Comparison of ENCODE assay signal across 6 cellular contexts in the genomic region with DNA sequence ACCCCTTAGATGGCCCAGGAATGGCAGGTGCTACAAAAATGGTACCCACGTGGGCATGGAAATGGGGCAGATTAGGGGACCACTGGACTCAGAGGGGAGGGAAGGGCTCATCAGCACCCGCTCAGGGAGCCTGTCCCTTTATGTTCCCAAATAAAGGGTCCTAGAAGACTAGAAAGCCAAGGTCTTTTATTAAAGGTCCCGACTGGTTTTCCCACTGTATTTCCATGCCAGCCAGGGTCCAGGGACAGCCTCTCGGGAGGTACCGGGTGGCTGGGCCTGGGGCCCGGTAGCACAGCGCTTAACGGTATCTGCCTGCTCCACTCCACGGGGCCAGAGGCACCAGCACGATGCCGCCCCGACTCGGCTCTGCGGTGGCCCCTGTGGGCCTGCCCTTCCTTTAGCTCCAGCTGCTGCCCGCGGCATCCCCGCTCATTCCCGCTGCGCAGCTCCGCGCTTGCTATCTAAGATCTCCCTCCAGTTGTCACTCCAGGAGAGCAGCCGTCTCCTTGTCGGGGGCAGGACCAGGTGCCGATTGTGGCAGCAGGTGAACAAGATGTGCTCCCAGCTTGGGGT. TPM values are rescaled to one million over a fixed set of nuclear protein-coding genes. Genes with fewer than 3 reads are reported as not detected.
A peak's percentile ranks its signal among the peaks of the same experiment; 100 is the strongest.
DNase-seq lines count a peak whose midpoint lies in the region; ATAC-seq, FAIRE-seq and TF ChIP-seq lines count a peak whose summit lies in the region.

No MANE protein-coding gene starts in this region.

- 92% methylated on average over 21 of the region's 24 CpGs; no CpG with 5 or more reads in 1 of the 2 experiments for WGBS in H1 (ENCODE audit: extremely low coverage in 1 of 2, insufficient coverage in 1 of 2, insufficient read length in 1 of 2, insufficient replicate concordance in 2 of 2, low coverage in 1 of 2, low lambda C conversion rate in 2 of 2, missing lambda C conversion rate in 1 of 2), 2 experiments
- WGBS in spleen, 5 donors: 84 to 92% (median 86%) methylated on average over 17 to 24 of the region's 24 CpGs

- H2AFZ ChIP-seq in H1 (ENCODE audit: low read length): no peak overlapping the region

- H3K56ac ChIP-seq in H1 (replicated peaks; ENCODE audit: insufficient read length, low read depth, low read length): no peak overlapping the region

- TF ChIP-seq EP300 in H1 (IDR thresholded peaks at IDR 0.05; ENCODE audit: borderline replicate concordance in 1 of 2, low read depth in 2 of 2, low read length in 2 of 2): no peak

- H4K91ac ChIP-seq in H1 (replicated peaks; ENCODE audit: insufficient read length, low read length): no peak overlapping the region

- no peaks in the 10 kb centered on the region for H3K27me3 ChIP-seq in H1 (replicated peaks in 1 of 4; ENCODE audit: control insufficient read depth in 3 of 4, extremely low read depth in 1 of 4, insufficient read depth in 3 of 4, low read length in 3 of 4)
- no peaks in the 10 kb centered on the region for H3K27me3 ChIP-seq in spleen (replicated peaks in 1 of 7)

- TF ChIP-seq CTCF in H1 (IDR thresholded peaks at IDR 0.05; ENCODE audit: control extremely low read depth in 1 of 3, insufficient read depth in 1 of 3, low read depth in 1 of 3, low read length in 3 of 3) (no peak), spleen (IDR thresholded peaks at IDR 0.05 in 8 of 11, conservative IDR thresholded peaks at IDR 0.05 in 3 of 11) (no peak)

- H3K79me2 ChIP-seq in H1 (ENCODE audit: control insufficient read depth in 1 of 2, insufficient read depth in 2 of 2, low read length in 2 of 2): peaks cover 0 to 9% of the 10 kb centered on the region in 2 experiments; a peak in 1 of 4 replicates

- no peak overlapping the region for H3K18ac ChIP-seq in H1 (ENCODE audit: extremely low read depth, low read length)

- no peak overlapping the region for H3K14ac ChIP-seq in H1 (ENCODE audit: insufficient read length)

- peak overlapping the region; percentile 4; the same call in 1 of the 2 replicates for H4K8ac ChIP-seq in H1 (ENCODE audit: extremely low read depth, insufficient read depth, low read length)

- H3K9ac ChIP-seq in H1 (replicated peaks in 1 of 4; ENCODE audit: extremely low read depth in 1 of 4, low read depth in 3 of 4, low read length in 3 of 4): no peak overlapping the region

- FAIRE-seq in H1 (lab: Jason Lieb, UNC): no peak

- CTCF ChIA-PET in H1 (lab: Charles Lee; ENCODE audit: partially characterized antibody): interaction anchor here (0.6 to 12.9 kb wide), 22 partner anchors 8 to 172 kb away, joined by 3 to 239 read pairs (median 6); a partner anchor contains a TSS

- H3K9me3 ChIP-seq in H1 (ENCODE audit: insufficient read depth in 2 of 2, low read depth in 1 of 2, low read length in 1 of 2) (no peaks in the 10 kb centered on the region), spleen (no peaks in the 10 kb centered on the region)

- H3K36me3 ChIP-seq in H1 (ENCODE audit: control insufficient read depth in 2 of 4, insufficient read depth in 4 of 4, low read length in 3 of 4) (peaks cover 0 to 11% (median 9%) of the 10 kb centered on the region in 4 experiments; a peak in 6 of 8 replicates), spleen (peaks cover 0 to 34% (median 22%) of the 10 kb centered on the region in 6 donors)

- H3K4me3 ChIP-seq in H1 (ENCODE audit: extremely low read depth in 1 of 4, insufficient read depth in 2 of 4, low read depth in 3 of 4, low read length in 4 of 4): peak overlapping the region; percentile 69 to 95 (median 74); a peak in 6 of 8 replicates
- peak overlapping the region in 6 of 8 donors; percentile 61 to 96 (median 90) for H3K4me3 ChIP-seq in spleen

- H2AK5ac ChIP-seq in H1 (ENCODE audit: low read depth, low read length): no peak overlapping the region

- intact Hi-C loops in spleen (cut with DNase I; ENCODE audit: low total_unique reads): no loop called here

- H3K23me2 ChIP-seq in H1 (ENCODE audit: low read depth, low read length): peaks cover 3% of the 10 kb centered on the region; the same call in 1 of the 2 replicates

- no peak overlapping the region for H2BK15ac ChIP-seq in H1 (ENCODE audit: low read length)

- peak; percentile 53 for DNase-seq in NCI-H2227 (lab: John Stamatoyannopoulos, UW; ENCODE audit: unreplicated experiment)
- DNase-seq in NCI-H2227 treated with DMSO at 0.1 percent for 48 hours (lab: John Stamatoyannopoulos, UW): no peak
- DNase-seq in H1 (ENCODE audit: low read depth in 1 of 2, low spot score in 2 of 2): no peak
- DNase-seq in spleen: peak; percentile 79
- no peak for DNase-seq in NCI-H774 (lab: John Stamatoyannopoulos, UW)

- TF ChIP-seq POLR2A in H1 (IDR thresholded peaks at IDR 0.05; ENCODE audit: control extremely low read depth in 1 of 2, low read depth in 2 of 2, low read length in 2 of 2) (no peak; a peak in 1 of 3 replicates), spleen (IDR thresholded peaks at IDR 0.05) (no peak)

- no peak for ATAC-seq in HG03280 (IDR thresholded peaks at IDR 0.05; ENCODE audit: unreplicated experiment)

- no peak overlapping the region for H4K5ac ChIP-seq in H1 (ENCODE audit: insufficient read length, low read depth, low read length)

- H4K20me1 ChIP-seq in H1 (replicated peaks in 1 of 2; ENCODE audit: control insufficient read depth in 1 of 2, insufficient read depth in 2 of 2, low read length in 2 of 2): peaks cover 8 to 11% of the 10 kb centered on the region in 2 experiments

- H2BK12ac ChIP-seq in H1 (ENCODE audit: low read depth, low read length): no peak overlapping the region

- no peaks in the 10 kb centered on the region; the same call in 1 of the 2 replicates for H3K79me1 ChIP-seq in H1 (ENCODE audit: low read depth, low read length)

- POLR2A ChIA-PET in H1 (lab: Charles Lee; ENCODE audit: partially characterized antibody): interaction anchor here (0.6 to 13.9 kb wide), 21 partner anchors 13 to 1434 kb away, joined by 3 to 134 read pairs (median 5); a partner anchor contains a TSS

- H2BK20ac ChIP-seq in H1 (ENCODE audit: low read length): no peak overlapping the region

- no peak overlapping the region for H3K4ac ChIP-seq in H1 (replicated peaks; ENCODE audit: insufficient read length, low read depth, low read length)

- no peak overlapping the region for H3K23ac ChIP-seq in H1 (ENCODE audit: insufficient read length)

- no peak for TF ChIP-seq RAD21 in H1 (IDR thresholded peaks at IDR 0.05 in 1 of 2, conservative IDR thresholded peaks at IDR 0.05 in 1 of 2; ENCODE audit: low read depth in 2 of 2, low read length in 2 of 2)

- H3K27ac ChIP-seq in H1 (ENCODE audit: low read depth, low read length): no peak overlapping the region
- H3K27ac ChIP-seq in spleen: peak overlapping the region in 7 of 8 donors; percentile 88 to 96 (median 94)

- peak overlapping the region; percentile 46 to 80 for H3K4me2 ChIP-seq in H1 (ENCODE audit: insufficient read depth in 1 of 2, low read depth in 2 of 2, low read length in 2 of 2)

- H2BK120ac ChIP-seq in H1 (replicated peaks; ENCODE audit: low read depth, low read length): no peak overlapping the region

- no peak overlapping the region for H2BK5ac ChIP-seq in H1 (ENCODE audit: low read depth, low read length)

- peaks cover 0 to 8% (median 4%) of the 10 kb centered on the region in 4 experiments; a peak in 5 of 7 replicates for H3K4me1 ChIP-seq in H1 (replicated peaks in 1 of 4; ENCODE audit: control insufficient read depth in 3 of 4, insufficient read depth in 4 of 4, low read length in 3 of 4)
- H3K4me1 ChIP-seq in spleen: peaks cover 22 to 61% (median 41%) of the 10 kb centered on the region in 6 donors

RNA-seq across cellular contexts. Expression of a gene that starts 1.4 kb away (rescaled TPM):
- total RNA-seq in H1 (2021; fragmentation: NEBNext Ultra II Directional; extraction: Animal tissue kit (Norgen Biotek cat#: 25700)): 52.1 and 66.9 TPM in 2 replicates
- polyA plus RNA-seq in H1 (2011; rRNA removed) (66.4 and 98.6 TPM in 2 replicates), spleen (100 to 1,000 TPM; 105 to 145 (median 139) TPM)
- polyA plus RNA-seq in H1 (2011; cell fraction: cytosol; rRNA removed): 92.6 TPM
- 145 TPM for polyA plus RNA-seq in H1 (2011; cell fraction: nucleus; rRNA removed)
- polyA plus RNA-seq in H1 (2012, experiment 1 of 2): 38.9 to 77.9 TPM (median 68.7 TPM) in 4 replicates
- polyA plus RNA-seq in H1 (2012, experiment 2 of 2): 57.5 TPM
- 69.7 TPM for polyA plus RNA-seq in H1 (2013, experiment 1 of 2)
- polyA plus RNA-seq in H1 (2013, experiment 2 of 2): 60.6 TPM
- polyA minus RNA-seq in H1 (2011; rRNA and poly(A)+ RNA removed): 12.1 and 14.9 TPM in 2 replicates
- 16.7 TPM for polyA minus RNA-seq in H1 (2011; cell fraction: cytosol; rRNA and poly(A)+ RNA removed)
- 44.4 TPM for polyA minus RNA-seq in H1 (2011; cell fraction: nucleus; rRNA and poly(A)+ RNA removed)
- 10 to 100 TPM; 48.2 to 77.9 (median 54.6) TPM for total RNA-seq in spleen

RNA-seq across cellular contexts. Expression of a gene that starts 20.4 kb away (rescaled TPM):
- 13.6 TPM in 2 replicates for total RNA-seq in H1 (2021; fragmentation: NEBNext Ultra II Directional; extraction: Animal tissue kit (Norgen Biotek cat#: 25700))
- 9.8 and 12.4 TPM in 2 replicates for polyA plus RNA-seq in H1 (2011; rRNA removed)
- 7.4 TPM for polyA plus RNA-seq in H1 (2011; cell fraction: cytosol; rRNA removed)
- 12.7 TPM for polyA plus RNA-seq in H1 (2011; cell fraction: nucleus; rRNA removed)
- 14.0 to 16.0 TPM (median 14.9 TPM) in 4 replicates for polyA plus RNA-seq in H1 (2012, experiment 1 of 2)
- polyA plus RNA-seq in H1 (2012, experiment 2 of 2): 13.2 TPM
- 8.2 TPM for polyA plus RNA-seq in H1 (2013, experiment 1 of 2)
- polyA plus RNA-seq in H1 (2013, experiment 2 of 2): 7.8 TPM
- polyA minus RNA-seq in H1 (2011; rRNA and poly(A)+ RNA removed): 12.2 and 13.7 TPM in 2 replicates
- 10.2 TPM for polyA minus RNA-seq in H1 (2011; cell fraction: cytosol; rRNA and poly(A)+ RNA removed)
- polyA minus RNA-seq in H1 (2011; cell fraction: nucleus; rRNA and poly(A)+ RNA removed): 12.6 TPM
- total RNA-seq in spleen: 10 to 100 TPM; 10.5 to 19.2 (median 14.7) TPM
- polyA plus RNA-seq in spleen: 10 to 100 TPM in 2 of 3 donors, 1 to 10 TPM in 1; 7.8 to 12.4 (median 10.0) TPM

RNA-seq across cellular contexts. Expression of a gene that starts 24.2 kb away (rescaled TPM):
- 340 and 369 TPM in 2 replicates for total RNA-seq in H1 (2021; fragmentation: NEBNext Ultra II Directional; extraction: Animal tissue kit (Norgen Biotek cat#: 25700))
- polyA plus RNA-seq in H1 (2011; rRNA removed) (154 and 216 TPM in 2 replicates), spleen (100 to 1,000 TPM; 106 to 192 (median 164) TPM)
- polyA plus RNA-seq in H1 (2011; cell fraction: cytosol; rRNA removed): 246 TPM
- 206 TPM for polyA plus RNA-seq in H1 (2011; cell fraction: nucleus; rRNA removed)
- 377 to 556 TPM (median 531 TPM) in 4 replicates for polyA plus RNA-seq in H1 (2012, experiment 1 of 2)
- polyA plus RNA-seq in H1 (2012, experiment 2 of 2): 362 TPM
- polyA plus RNA-seq in H1 (2013, experiment 1 of 2): 569 TPM
- 579 TPM for polyA plus RNA-seq in H1 (2013, experiment 2 of 2)
- polyA minus RNA-seq in H1 (2011; rRNA and poly(A)+ RNA removed): 42.8 and 65.0 TPM in 2 replicates
- polyA minus RNA-seq in H1 (2011; cell fraction: cytosol; rRNA and poly(A)+ RNA removed): 249 TPM
- 83.5 TPM for polyA minus RNA-seq in H1 (2011; cell fraction: nucleus; rRNA and poly(A)+ RNA removed)
- 100 to 1,000 TPM in 2 of 7 donors, 10 to 100 TPM in 5; 47.1 to 116 (median 92.1) TPM for total RNA-seq in spleen

RNA-seq across cellular contexts. Expression of a gene that starts 42.4 kb away (rescaled TPM):
- total RNA-seq in H1 (2021; fragmentation: NEBNext Ultra II Directional; extraction: Animal tissue kit (Norgen Biotek cat#: 25700)): 16.6 and 17.1 TPM in 2 replicates
- 34.7 and 54.8 TPM in 2 replicates for polyA plus RNA-seq in H1 (2011; rRNA removed)
- 28.9 TPM for polyA plus RNA-seq in H1 (2011; cell fraction: cytosol; rRNA removed)
- polyA plus RNA-seq in H1 (2011; cell fraction: nucleus; rRNA removed): 82.9 TPM
- polyA plus RNA-seq in H1 (2012, experiment 1 of 2): 14.3 to 26.5 TPM (median 20.8 TPM) in 4 replicates
- polyA plus RNA-seq in H1 (2012, experiment 2 of 2): 12.9 TPM
- 22.7 TPM for polyA plus RNA-seq in H1 (2013, experiment 1 of 2)
- 21.6 TPM for polyA plus RNA-seq in H1 (2013, experiment 2 of 2)
- polyA minus RNA-seq in H1 (2011; rRNA and poly(A)+ RNA removed): 15.2 and 17.8 TPM in 2 replicates
- 11.3 TPM for polyA minus RNA-seq in H1 (2011; cell fraction: cytosol; rRNA and poly(A)+ RNA removed)
- 24.1 TPM for polyA minus RNA-seq in H1 (2011; cell fraction: nucleus; rRNA and poly(A)+ RNA removed)
- 10 to 100 TPM in 6 of 7 donors, 1 to 10 TPM in 1; 9.3 to 31.0 (median 14.9) TPM for total RNA-seq in spleen
- 1 to 10 TPM; 3.1 to 6.4 (median 4.7) TPM for polyA plus RNA-seq in spleen

RNA-seq across cellular contexts. Expression of a gene that starts 52.6 kb away (rescaled TPM):
- 779 and 788 TPM in 2 replicates for total RNA-seq in H1 (2021; fragmentation: NEBNext Ultra II Directional; extraction: Animal tissue kit (Norgen Biotek cat#: 25700))
- polyA plus RNA-seq in H1 (2011; rRNA removed): 91.0 and 184 TPM in 2 replicates
- polyA plus RNA-seq in H1 (2011; cell fraction: cytosol; rRNA removed): 162 TPM
- polyA plus RNA-seq in H1 (2011; cell fraction: nucleus; rRNA removed): 61.2 TPM
- 273 to 655 TPM (median 511 TPM) in 4 replicates for polyA plus RNA-seq in H1 (2012, experiment 1 of 2)
- polyA plus RNA-seq in H1 (2012, experiment 2 of 2): 97.2 TPM
- 253 TPM for polyA plus RNA-seq in H1 (2013, experiment 1 of 2)
- polyA plus RNA-seq in H1 (2013, experiment 2 of 2): 265 TPM
- 88.0 and 91.8 TPM in 2 replicates for polyA minus RNA-seq in H1 (2011; rRNA and poly(A)+ RNA removed)
- polyA minus RNA-seq in H1 (2011; cell fraction: cytosol; rRNA and poly(A)+ RNA removed): 284 TPM
- polyA minus RNA-seq in H1 (2011; cell fraction: nucleus; rRNA and poly(A)+ RNA removed): 41.9 TPM
- total RNA-seq in spleen: 100 to 1,000 TPM in 4 of 7 donors, 10 to 100 TPM in 3; 67.7 to 310 (median 251) TPM
- polyA plus RNA-seq in spleen: 100 to 1,000 TPM in 2 of 3 donors, 10 to 100 TPM in 1; 97.3 to 127 (median 117) TPM

Comparison
In these comparisons a context has a peak if more than half of its experiments do, and no peak if none do; other contexts are left out.
1. DNase-seq: peak in NCI-H2227 (single experiment) and spleen (single experiment); none in NCI-H2227 treated with DMSO at 0.1 percent for 48 hours (single experiment), H1 (0 of 2) and NCI-H774 (single experiment).